Comparison of ENCODE assay signal across 14 cellular contexts in genomic region chr19:6103217-6103644, GRCh38. TPM values are rescaled to one million over a fixed set of nuclear protein-coding genes. Genes with fewer than 3 reads are reported as not detected.
DNase-seq lines count a peak whose midpoint lies in the region; ATAC-seq, FAIRE-seq and TF ChIP-seq lines count a peak whose summit lies in the region.
"Had no signal": no experiment of that assay in that cellular context is flagged by ENCODE, and none has a peak within 500 bp of the region (broad histone marks: within the 10 kb centered on the region; RNA-seq: fewer than 3 reads in every experiment).

No MANE protein-coding gene starts in this region.

- H3K4me3 ChIP-seq in body of pancreas: no peak overlapping the region
- H3K4me3 ChIP-seq in right atrium auricular region: no peak overlapping the region
- no peak overlapping the region for H3K4me3 ChIP-seq in smooth muscle cell

- peak; percentile 76 for FAIRE-seq in GM12892 (lab: Jason Lieb, UNC)
- FAIRE-seq: G401.6 had no signal

- peaks cover 4% of the 10 kb centered on the region for H3K27me3 Mint-ChIP-seq in activated CD4-positive, alpha-beta T cell treated with anti-CD3 and anti-CD28 coated beads, Interleukin-2, amount 10 ng/mL, durations not matched to agents 7 days and 5 days

- peaks cover 5% of the 10 kb centered on the region for H3K36me3 Mint-ChIP-seq in activated CD4-positive, alpha-beta T cell treated with anti-CD3 and anti-CD28 coated beads, Interleukin-2, amount 10 ng/mL, durations not matched to agents 7 days and 5 days (ENCODE audit: low read depth)

- CTCF ChIA-PET in activated CD4-positive, alpha-beta T cell treated with anti-CD3 and anti-CD28 coated beads, Interleukin-2, amount 10 ng/mL, durations not matched to agents 7 days and 5 days (lab: Charles Lee): interaction anchor here (0.6 kb wide), 1 partner anchor 55 kb away, joined by 3 read pairs; no protein-coding TSS in a partner anchor

- H3K27me3 ChIP-seq in body of pancreas (no peaks in the 10 kb centered on the region), right atrium auricular region (no peaks in the 10 kb centered on the region), smooth muscle cell (ENCODE audit: low read depth) (no peaks in the 10 kb centered on the region)

- H2AFZ ChIP-seq in smooth muscle cell (ENCODE audit: low read depth): no peak overlapping the region

- no peak overlapping the region for H3K4me3 Mint-ChIP-seq in activated CD4-positive, alpha-beta T cell treated with anti-CD3 and anti-CD28 coated beads, Interleukin-2, amount 10 ng/mL, durations not matched to agents 7 days and 5 days
- H3K4me3 Mint-ChIP-seq: activated CD8-positive, alpha-beta T cell treated with anti-CD3 and anti-CD28 coated beads, Interleukin-2, amount 10 ng/mL, durations not matched to agents 7 days and 5 days; IgD-negative memory B cell; neural crest cell; stimulated activated effector memory CD8-positive, alpha-beta T cell treated with anti-CD3 and anti-CD28 coated beads, Interleukin-12 subunit alpha, Interleukin-12 subunit beta, amount 100 ng/mL, for 72 hours had no signal

- H3K9me3 ChIP-seq in body of pancreas (no peaks in the 10 kb centered on the region), right atrium auricular region (no peaks in the 10 kb centered on the region), smooth muscle cell (replicated peaks; ENCODE audit: low read depth) (no peaks in the 10 kb centered on the region)

- H3K27ac ChIP-seq in body of pancreas (peak overlapping the region in 2 of 4 donors; percentile 53 to 54), right atrium auricular region (peak overlapping the region; percentile 75 to 82), smooth muscle cell (ENCODE audit: low read depth) (peak overlapping the region; percentile 7)

- no peaks in the 10 kb centered on the region for H3K79me2 ChIP-seq in smooth muscle cell (ENCODE audit: low read depth)

- peaks cover 14% of the 10 kb centered on the region for H3K4me1 Mint-ChIP-seq in activated CD4-positive, alpha-beta T cell treated with anti-CD3 and anti-CD28 coated beads, Interleukin-2, amount 10 ng/mL, durations not matched to agents 7 days and 5 days

- no peak overlapping the region for H3K27ac Mint-ChIP-seq in activated CD4-positive, alpha-beta T cell treated with anti-CD3 and anti-CD28 coated beads, Interleukin-2, amount 10 ng/mL, durations not matched to agents 7 days and 5 days
- H3K27ac Mint-ChIP-seq: activated CD8-positive, alpha-beta T cell treated with anti-CD3 and anti-CD28 coated beads, Interleukin-2, amount 10 ng/mL, durations not matched to agents 7 days and 5 days; stimulated activated effector memory CD8-positive, alpha-beta T cell treated with anti-CD3 and anti-CD28 coated beads, Interleukin-12 subunit alpha, Interleukin-12 subunit beta, amount 100 ng/mL, for 72 hours had no signal

- H3F3A ChIP-seq in smooth muscle cell (ENCODE audit: low read depth): peaks cover 2% of the 10 kb centered on the region

- peak; percentile 94 for ATAC-seq in body of pancreas
- ATAC-seq: activated CD8-positive, alpha-beta T cell treated with anti-CD3 and anti-CD28 coated beads, Interleukin-2, amount 10 ng/mL, durations not matched to agents 7 days and 5 days; HCT116; stimulated activated effector memory CD8-positive, alpha-beta T cell treated with anti-CD3 and anti-CD28 coated beads, Interleukin-12 subunit alpha, Interleukin-12 subunit beta, amount 100 ng/mL, for 72 hours had no signal

- H3K9me3 Mint-ChIP-seq in activated CD4-positive, alpha-beta T cell treated with anti-CD3 and anti-CD28 coated beads, Interleukin-2, amount 10 ng/mL, durations not matched to agents 7 days and 5 days: peaks cover 6% of the 10 kb centered on the region
- H3K9me3 Mint-ChIP-seq: neural crest cell had no signal

- TF ChIP-seq CTCF in body of pancreas (IDR thresholded peaks at IDR 0.05) (no peak), right atrium auricular region (IDR thresholded peaks at IDR 0.05) (no peak), smooth muscle cell (IDR thresholded peaks at IDR 0.05; ENCODE audit: borderline replicate concordance, insufficient read depth, poor library complexity, severe bottlenecking) (no peak)

- no peak for TF ChIP-seq POLR2A in GM12892 (IDR thresholded peaks at IDR 0.05; ENCODE audit: low read depth, low read length)
- no peak for TF ChIP-seq POLR2A in body of pancreas (IDR thresholded peaks at IDR 0.05)

- DNase-seq in GM12892 (ENCODE audit: insufficient read length) (no peak), body of pancreas (peak; percentile 82 to 89 (median 84)), right atrium auricular region (ENCODE audit: low spot score) (peak; percentile 93), smooth muscle cell (lab: John Stamatoyannopoulos, UW; ENCODE audit: unreplicated experiment) (no peak), NOMO-1 treated with dmso at 0.1 percent for 144 hours (lab: John Stamatoyannopoulos, UW; ENCODE audit: unreplicated experiment) (no peak), NCI-H187 (lab: John Stamatoyannopoulos, UW) (no peak), NCI-H1092 (lab: John Stamatoyannopoulos, UW) (no peak)
- DNase-seq in activated CD4-positive, alpha-beta T cell treated with anti-CD3 and anti-CD28 coated beads, Interleukin-2, amount 10 ng/mL, durations not matched to agents 7 days and 5 days: no peak
- DNase-seq: activated CD8-positive, alpha-beta T cell treated with anti-CD3 and anti-CD28 coated beads, Interleukin-2, amount 10 ng/mL, durations not matched to agents 7 days and 5 days had no signal

- H4K20me1 ChIP-seq in smooth muscle cell (ENCODE audit: low read depth): no peaks in the 10 kb centered on the region

- 0 to 14% methylated on average over 3 of the region's 3 CpGs for WGBS in body of pancreas, 2 donors
- whole genome bisulfite sequencing in smooth muscle cell (ENCODE audit: low lambda C conversion rate): 45% methylated on average over 3 of the region's 3 CpGs

- POLR2A ChIA-PET in activated CD4-positive, alpha-beta T cell treated with anti-CD3 and anti-CD28 coated beads, Interleukin-2, amount 10 ng/mL, durations not matched to agents 7 days and 5 days (lab: Charles Lee): no interaction called here

- no peak overlapping the region for H3K4me2 ChIP-seq in smooth muscle cell

- H3K4me1 ChIP-seq in body of pancreas (peaks cover 16% of the 10 kb centered on the region), right atrium auricular region (peaks cover 0 to 68% of the 10 kb centered on the region in 2 donors), smooth muscle cell (ENCODE audit: low read depth) (no peaks in the 10 kb centered on the region)

- no peak overlapping the region for H3K9ac ChIP-seq in smooth muscle cell (ENCODE audit: low read depth)

- H3K36me3 ChIP-seq in body of pancreas (replicated peaks in 1 of 2; ENCODE audit: insufficient read depth in 1 of 2, low read depth in 2 of 2) (no peaks in the 10 kb centered on the region), right atrium auricular region (no peaks in the 10 kb centered on the region), smooth muscle cell (ENCODE audit: low read depth) (no peaks in the 10 kb centered on the region)

- intact Hi-C loops in body of pancreas (cut with DNase I): no loop called here

RNA-seq across cellular contexts. Expression of gene RFX2, which starts 7.1 kb away (rescaled TPM):
- polyA plus RNA-seq in GM12892 (2012; ENCODE audit: missing spikeins): 1.8 TPM
- total RNA-seq in body of pancreas (10 to 100 TPM; 14.0 to 14.8 TPM), right atrium auricular region (10 to 100 TPM; 12.7 to 16.1 TPM), smooth muscle cell (2.7 and 7.5 TPM in 2 replicates)
- polyA plus RNA-seq in smooth muscle cell: 4.7 and 6.4 TPM in 2 replicates
- 10 to 100 TPM; 10.1 to 10.4 TPM for total RNA-seq in activated CD4-positive, alpha-beta T cell treated with anti-CD3 and anti-CD28 coated beads, Interleukin-2, amount 10 ng/mL, durations not matched to agents 7 days and 5 days

RNA-seq across cellular contexts. Expression of gene ACSBG2, which starts 32.2 kb away (rescaled TPM):
- polyA plus RNA-seq in GM12892 (2012; ENCODE audit: missing spikeins): not detected
- total RNA-seq in body of pancreas (not detected), right atrium auricular region (not detected), smooth muscle cell (not detected in 2 replicates)
- not detected in 2 replicates for polyA plus RNA-seq in smooth muscle cell
- total RNA-seq in activated CD4-positive, alpha-beta T cell treated with anti-CD3 and anti-CD28 coated beads, Interleukin-2, amount 10 ng/mL, durations not matched to agents 7 days and 5 days: not detected
- total RNA-seq: activated CD8-positive, alpha-beta T cell treated with anti-CD3 and anti-CD28 coated beads, Interleukin-2, amount 10 ng/mL, durations not matched to agents 7 days and 5 days; neural crest cell had no signal
- polyA plus RNA-seq: IgD-negative memory B cell had no signal

Comparison
In these comparisons a context has a peak if more than half of its experiments do, and no peak if none do; other contexts are left out.
1. DNase-seq: peak in body of pancreas (4 of 4) and right atrium auricular region (single experiment); none in GM12892 (single experiment), smooth muscle cell (single experiment), NOMO-1 treated with dmso at 0.1 percent for 144 hours (single experiment), NCI-H187 (0 of 2), activated CD4-positive, alpha-beta T cell treated with anti-CD3 and anti-CD28 coated beads, Interleukin-2, amount 10 ng/mL, durations not matched to agents 7 days and 5 days (single experiment) and NCI-H1092 (single experiment).